In the genomic region with DNA sequence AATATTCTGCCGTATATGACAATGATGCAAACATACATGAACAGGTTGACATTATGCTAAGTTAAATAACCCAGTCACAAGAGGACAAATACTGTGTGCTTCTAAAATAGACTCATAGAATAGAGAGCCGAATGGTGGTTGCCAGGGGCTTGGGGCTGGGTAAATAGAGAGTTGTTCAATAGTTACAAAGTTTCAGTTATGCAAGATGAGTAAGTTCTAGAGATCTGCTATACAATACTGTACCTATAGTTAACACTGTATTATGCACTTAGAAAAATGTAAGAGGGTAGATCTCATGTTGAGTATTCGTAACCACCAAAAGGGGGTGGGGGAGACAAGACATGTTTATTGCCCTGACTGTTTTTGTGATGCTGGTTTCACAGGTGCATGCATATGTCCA, we compare ENCODE assay signal across 24 cellular contexts.
"Had no signal": no experiment of that assay in that cellular context is flagged by ENCODE, and none has a peak within 500 bp of the region (broad histone marks: within the 10 kb centered on the region; RNA-seq: fewer than 3 reads in every experiment).

No MANE protein-coding gene starts in this region.

- H3K27me3 Mint-ChIP-seq: activated naive CD4-positive, alpha-beta T cell treated with anti-CD3 and anti-CD28 coated beads, Interleukin-2, amount 50 U/mL, for 24 hours; activated T-cell treated with anti-CD3 and anti-CD28 coated beads, Interleukin-2, amount 50 U/mL, for 24 hours; activated T-helper 17 cell treated with anti-CD3 and anti-CD28 coated beads, Interleukin-2, amount 50 U/mL, for 72 hours had no signal

- H3K9me3 Mint-ChIP-seq: activated naive CD4-positive, alpha-beta T cell treated with anti-CD3 and anti-CD28 coated beads, Interleukin-2, amount 50 U/mL, for 24 hours; activated T-cell treated with anti-CD3 and anti-CD28 coated beads, Interleukin-2, amount 50 U/mL, for 24 hours; stimulated activated naive B cell treated with anti-CD40 and anti-IgM and Interleukin-4, amounts not matched to agents 10 μg/mL and 1 μg/mL and 100 μg/mL, for 72 hours had no signal

- ATAC-seq: activated T-helper 17 cell treated with anti-CD3 and anti-CD28 coated beads, Interleukin-2, amount 50 U/mL, for 72 hours; gastroesophageal sphincter; natural killer cell; psoas muscle; stimulated activated naive B cell treated with anti-CD40 and anti-IgM and Interleukin-4, amounts not matched to agents 10 μg/mL and 1 μg/mL and 100 μg/mL, for 72 hours had no signal

- H3K36me3 ChIP-seq: breast epithelium, gastroesophageal sphincter, left ventricle myocardium inferior, neural progenitor cell, tibial nerve had no signal

- H3K4me1 ChIP-seq: breast epithelium, gastroesophageal sphincter, left ventricle myocardium inferior, neural progenitor cell, parathyroid adenoma, psoas muscle, tibial nerve had no signal

- H3K27me3 ChIP-seq: breast epithelium, gastroesophageal sphincter, hepatocyte, neural progenitor cell, tibial nerve had no signal

- H3K36me3 Mint-ChIP-seq: activated naive CD4-positive, alpha-beta T cell treated with anti-CD3 and anti-CD28 coated beads, Interleukin-2, amount 50 U/mL, for 24 hours; natural killer cell; neural progenitor cell; stimulated activated naive B cell treated with anti-CD40 and anti-IgM and Interleukin-4, amounts not matched to agents 10 μg/mL and 1 μg/mL and 100 μg/mL, for 72 hours had no signal

- H3K4me3 Mint-ChIP-seq: activated naive CD4-positive, alpha-beta T cell treated with anti-CD3 and anti-CD28 coated beads, Interleukin-2, amount 50 U/mL, for 24 hours; activated T-cell treated with anti-CD3 and anti-CD28 coated beads, Interleukin-2, amount 50 U/mL, for 24 hours; activated T-helper 17 cell treated with anti-CD3 and anti-CD28 coated beads, Interleukin-2, amount 50 U/mL, for 72 hours; natural killer cell; neural progenitor cell; stimulated activated naive B cell treated with anti-CD40 and anti-IgM and Interleukin-4, amounts not matched to agents 10 μg/mL and 1 μg/mL and 100 μg/mL, for 72 hours had no signal

- H3K27ac Mint-ChIP-seq: activated naive CD4-positive, alpha-beta T cell treated with anti-CD3 and anti-CD28 coated beads, Interleukin-2, amount 50 U/mL, for 24 hours; activated T-cell treated with anti-CD3 and anti-CD28 coated beads, Interleukin-2, amount 50 U/mL, for 24 hours; activated T-helper 17 cell treated with anti-CD3 and anti-CD28 coated beads, Interleukin-2, amount 50 U/mL, for 72 hours; natural killer cell; neural progenitor cell; stimulated activated naive B cell treated with anti-CD40 and anti-IgM and Interleukin-4, amounts not matched to agents 10 μg/mL and 1 μg/mL and 100 μg/mL, for 72 hours had no signal

- H3K9me3 ChIP-seq: breast epithelium, gastroesophageal sphincter, tibial nerve had no signal

- H3K27ac ChIP-seq: breast epithelium, gastroesophageal sphincter, hepatocyte, left ventricle myocardium inferior, neural progenitor cell, parathyroid adenoma, psoas muscle, tibial nerve, VCaP had no signal

- DNase-seq: activated CD4-positive, alpha-beta T cell treated with anti-CD3 and anti-CD28 coated beads for 48 hours; activated CD4-positive, alpha-beta T cell treated with anti-CD3 and anti-CD28 coated beads, Interleukin-2, amount 50 U/mL, for 48 hours; activated CD8-positive, alpha-beta memory T cell treated with anti-CD3 and anti-CD28 coated beads, Interleukin-2, amount 50 U/mL, for 4 hours; activated T-cell treated with anti-CD3 and anti-CD28 coated beads, Interleukin-2, amount 50 U/mL, for 24 hours; central memory CD4-positive, alpha-beta T cell; islet precursor cell; left ventricle myocardium inferior; mesendoderm; natural killer cell; occipital lobe; psoas muscle; stimulated activated CD4-positive, alpha-beta T cell treated with anti-CD3 and anti-CD28 coated beads, Interleukin-15, amount 100 ng/mL, for 24 hours; stimulated activated CD4-positive, alpha-beta T cell treated with anti-CD3 and anti-CD28 coated beads, Interleukin-2, amount 100 ng/mL, for 24 hours; stimulated activated naive B cell treated with anti-CD40 and anti-IgM and Interleukin-4, amounts not matched to agents 10 μg/mL and 1 μg/mL and 100 μg/mL, for 72 hours had no signal

- H3K4me3 ChIP-seq: breast epithelium, gastroesophageal sphincter, hepatocyte, left ventricle myocardium inferior, lung, neural progenitor cell, psoas muscle, tibial nerve had no signal

- H3K4me1 Mint-ChIP-seq: activated naive CD4-positive, alpha-beta T cell treated with anti-CD3 and anti-CD28 coated beads, Interleukin-2, amount 50 U/mL, for 24 hours; activated T-helper 17 cell treated with anti-CD3 and anti-CD28 coated beads, Interleukin-2, amount 50 U/mL, for 72 hours; natural killer cell; neural progenitor cell; stimulated activated naive B cell treated with anti-CD40 and anti-IgM and Interleukin-4, amounts not matched to agents 10 μg/mL and 1 μg/mL and 100 μg/mL, for 72 hours had no signal
